23 cellular contexts compared by ENCODE assay signal in genomic region chr1:103197266-103197665, GRCh38.
A peak's percentile ranks its signal among the peaks of the same experiment; 100 is the strongest.
DNase-seq lines count a peak whose midpoint lies in the region; ATAC-seq and TF ChIP-seq lines count a peak whose summit lies in the region.
"Had no signal": no experiment of that assay in that cellular context is flagged by ENCODE, and none has a peak within 500 bp of the region (broad histone marks: within the 10 kb centered on the region; RNA-seq: fewer than 3 reads in every experiment).

No MANE protein-coding gene starts in this region.

- H3K4me1 ChIP-seq in GM23248 (ENCODE audit: insufficient read depth) (peaks cover 8% of the 10 kb centered on the region; the same call in 1 of the 2 replicates), smooth muscle cell (ENCODE audit: low read depth) (peaks cover 21% of the 10 kb centered on the region)

- no peak overlapping the region for H2AFZ ChIP-seq in GM23248
- peak overlapping the region; percentile 5 for H2AFZ ChIP-seq in smooth muscle cell (ENCODE audit: low read depth)
- H2AFZ ChIP-seq: GM23338 had no signal

- DNase-seq in GM23248 (peak; percentile 65), amniotic epithelial cell (ENCODE audit: low read depth) (peak; percentile 100), fibroblast of peridontal ligament (ENCODE audit: extremely low read depth) (peak; percentile 66), smooth muscle cell (lab: John Stamatoyannopoulos, UW; ENCODE audit: unreplicated experiment) (no peak), NCI-H2171 (lab: John Stamatoyannopoulos, UW) (no peak)
- DNase-seq: activated CD4-positive, alpha-beta memory T cell treated with anti-CD3 and anti-CD28 coated beads for 36 hours; activated naive CD4-positive, alpha-beta T cell; anterior cingulate cortex; cortex of kidney; DMS79 treated with DMSO at 0.1 percent for 48 hours; NCI-H2171 treated with DMSO at 0.1 percent for 48 hours; NCI-H82; PC-3; retina; SIG-M5; stimulated activated CD4-positive, alpha-beta T cell treated with anti-CD3 and anti-CD28 coated beads, Interleukin-15, amount 100 ng/mL, for 24 hours had no signal

- no peak overlapping the region for H3K4me2 ChIP-seq in GM23248 (ENCODE audit: unreplicated experiment)
- peak overlapping the region; percentile 40 for H3K4me2 ChIP-seq in smooth muscle cell
- H3K4me2 ChIP-seq: GM23338 had no signal

- H3K4me3 ChIP-seq in GM23248 (no peak overlapping the region), smooth muscle cell (no peak overlapping the region)
- H3K4me3 ChIP-seq: GM23338, thoracic aorta had no signal

- 18 to 33% methylated on average over 2 of the region's 2 CpGs for WGBS in GM23248 (ENCODE audit: low coverage in 1 of 2, low lambda C conversion rate in 2 of 2, missing lambda C conversion rate in 2 of 2), 2 experiments
- WGBS in smooth muscle cell (ENCODE audit: low lambda C conversion rate): 19% methylated on average over 2 of the region's 2 CpGs

- H3F3A ChIP-seq in GM23248 (ENCODE audit: insufficient read depth): peaks cover 6% of the 10 kb centered on the region; the same call in 1 of the 2 replicates
- peaks cover 9% of the 10 kb centered on the region for H3F3A ChIP-seq in smooth muscle cell (ENCODE audit: low read depth)

- H3K36me3 ChIP-seq in GM23248 (ENCODE audit: low read depth) (no peaks in the 10 kb centered on the region), smooth muscle cell (ENCODE audit: low read depth) (no peaks in the 10 kb centered on the region)
- H3K36me3 ChIP-seq: neutrophil, thoracic aorta had no signal

- H3K9me3 ChIP-seq in GM23248 (ENCODE audit: low read depth) (no peaks in the 10 kb centered on the region), smooth muscle cell (replicated peaks; ENCODE audit: low read depth) (no peaks in the 10 kb centered on the region)
- H3K9me3 ChIP-seq: neutrophil, thoracic aorta had no signal

- no peaks in the 10 kb centered on the region for H4K20me1 ChIP-seq in GM23248 (ENCODE audit: insufficient read depth)
- no peaks in the 10 kb centered on the region for H4K20me1 ChIP-seq in smooth muscle cell (ENCODE audit: low read depth)

- H3K27ac ChIP-seq in GM23248 (no peak overlapping the region), smooth muscle cell (ENCODE audit: low read depth) (peak overlapping the region; percentile 80)
- H3K27ac ChIP-seq: neutrophil, thoracic aorta had no signal

- ATAC-seq in GM19452 (IDR thresholded peaks at IDR 0.05; ENCODE audit: unreplicated experiment): no peak
- no peak for ATAC-seq in GM18868 (IDR thresholded peaks at IDR 0.05; ENCODE audit: unreplicated experiment)
- ATAC-seq: GM23338; PC-3; stimulated activated effector memory CD8-positive, alpha-beta T cell treated with anti-CD3 and anti-CD28 coated beads, Interleukin-12 subunit alpha, Interleukin-12 subunit beta, amount 100 ng/mL, for 72 hours; WTC11 had no signal

- H3K9ac ChIP-seq in GM23248 (no peak overlapping the region), smooth muscle cell (ENCODE audit: low read depth) (no peak overlapping the region)

- no peak for TF ChIP-seq CTCF in smooth muscle cell (IDR thresholded peaks at IDR 0.05; ENCODE audit: borderline replicate concordance, insufficient read depth, poor library complexity, severe bottlenecking)

- in situ Hi-C loops in GM23248 (cut with MboI): no loop called here

- no peaks in the 10 kb centered on the region for H3K27me3 ChIP-seq in GM23248 (replicated peaks; ENCODE audit: insufficient read depth)
- no peaks in the 10 kb centered on the region for H3K27me3 ChIP-seq in smooth muscle cell (ENCODE audit: low read depth)
- H3K27me3 ChIP-seq: neutrophil had no signal

- no peaks in the 10 kb centered on the region for H3K79me2 ChIP-seq in GM23248 (ENCODE audit: insufficient read depth)
- H3K79me2 ChIP-seq in smooth muscle cell (ENCODE audit: low read depth): no peaks in the 10 kb centered on the region

- no peaks in the 10 kb centered on the region for H3K9me2 ChIP-seq in GM23248 (ENCODE audit: insufficient read depth)

Comparison
In these comparisons a context has a peak if more than half of its experiments do, and no peak if none do; other contexts are left out.
1. DNase-seq: peak in GM23248 (single experiment), amniotic epithelial cell (single experiment) and fibroblast of peridontal ligament (single experiment); none in smooth muscle cell (single experiment) and NCI-H2171 (single experiment).